Comparison of ENCODE assay signal across 31 cellular contexts in genomic region chr14:24904533-24904932, GRCh38.
DNase-seq lines count a peak whose midpoint lies in the region; ATAC-seq, FAIRE-seq and TF ChIP-seq lines count a peak whose summit lies in the region.
"Had no signal": no experiment of that assay in that cellular context is flagged by ENCODE, and none has a peak within 500 bp of the region (broad histone marks: within the 10 kb centered on the region; RNA-seq: fewer than 3 reads in every experiment).

No MANE protein-coding gene starts in this region.

- no peak for FAIRE-seq in HepG2 (lab: Jason Lieb, UNC)
- FAIRE-seq: A204.1, D721Med had no signal

- WGBS in HepG2 (ENCODE audit: low lambda C conversion rate) = 92% methylated on average over 2 of the region's 2 CpGs
- 100% methylated on average over 2 of the region's 2 CpGs for WGBS in right lobe of liver (ENCODE audit: insufficient coverage, low coverage, low lambda C conversion rate, missing lambda C conversion rate)

- TF ChIP-seq RAD21 in HepG2 (CRISPR knock-in tag; IDR thresholded peaks at IDR 0.05) = no peak

- DNase-seq in HepG2 (ENCODE audit: low spot score) = no peak
- no peak for DNase-seq in right lobe of liver
- no peak for DNase-seq in DMS114 treated with DMSO at 0.1 percent for 48 hours (lab: John Stamatoyannopoulos, UW; ENCODE audit: unreplicated experiment)
- DNase-seq: 8988T; ACHN; AML-193; BE2C; C1 segment of cervical spinal cord; Caco-2; Calu3; CD4-positive, alpha-beta memory T cell; CD4-positive, alpha-beta T cell; CD4-positive, CD25-positive, alpha-beta regulatory T cell; CD8-positive, alpha-beta memory T cell; CD8-positive, alpha-beta T cell; COR-L47; DMS 273 treated with DMSO at 0.1 percent for 48 hours; DMS153; DMS53; DMS79; DMS79 treated with DMSO at 0.1 percent for 48 hours; DND-41; EL had no signal

- H3K4me1 ChIP-seq in HepG2 (ENCODE audit: insufficient read depth, low read length) (peaks cover 25% of the 10 kb centered on the region), right lobe of liver (no peaks in the 10 kb centered on the region), HEK293 (ENCODE audit: control insufficient read depth, insufficient read depth, low read length) (no peaks in the 10 kb centered on the region; the same call in 1 of the 2 replicates)
- H3K4me1 ChIP-seq: BE2C, BLaER1 had no signal

- POLR2A ChIA-PET in HepG2 (lab: Yijun Ruan, JAX) = no interaction called here
- POLR2A ChIA-PET in HEK293 (lab: Yijun Ruan, JAX) = no interaction called here

- no peak overlapping the region for H2AFZ ChIP-seq in HepG2 (ENCODE audit: low read length)

- no TSS peak for BruUV-seq in HepG2 (replicated peaks; lab: Mats Ljungman, UMichigan)

- TF ChIP-seq POLR2A in HepG2 (IDR thresholded peaks at IDR 0.05; ENCODE audit: insufficient read depth in 1 of 2, low read depth in 2 of 2, low read length in 2 of 2) (no peak), right lobe of liver (IDR thresholded peaks at IDR 0.05) (no peak)

- H3K79me2 ChIP-seq in HepG2 (ENCODE audit: insufficient read depth, low read length) = no peaks in the 10 kb centered on the region

- H3K4me2 ChIP-seq in HepG2 (ENCODE audit: low read depth, low read length) = no peak overlapping the region
- H3K4me2 ChIP-seq: A549; BLaER1; BLaER1 treated with 17β-estradiol and CSF1 and Interleukin-3, amounts not matched to agents 10 nM and 100 nM had no signal

- H3K27me3 ChIP-seq in HepG2 (ENCODE audit: control insufficient read depth in 1 of 2, insufficient read depth in 2 of 2, low read length in 2 of 2) = no peaks in the 10 kb centered on the region; a peak in 1 of 5 replicates
- no peaks in the 10 kb centered on the region for H3K27me3 ChIP-seq in right lobe of liver
- H3K27me3 ChIP-seq: BE2C; BLaER1; BLaER1 treated with 17β-estradiol and CSF1 and Interleukin-3, amounts not matched to agents 10 nM and 100 nM had no signal

- H3K27ac ChIP-seq in HepG2 (ENCODE audit: extremely low read length, insufficient read depth, low read length) = no peak overlapping the region
- no peak overlapping the region for H3K27ac ChIP-seq in right lobe of liver
- H3K27ac ChIP-seq in HEK293 (ENCODE audit: extremely low read depth, low read depth, low read length) = no peak overlapping the region
- H3K27ac ChIP-seq: 22Rv1; A549; BLaER1; BLaER1 treated with 17β-estradiol and CSF1 and Interleukin-3, amounts not matched to agents 10 nM and 100 nM; C4-2B had no signal

- TF ChIP-seq CTCF in HepG2 (CRISPR knock-in tag; IDR thresholded peaks at IDR 0.05) (no peak), right lobe of liver (IDR thresholded peaks at IDR 0.05) (no peak), HEK293 (tag by site-specific recombination; IDR thresholded peaks at IDR 0.05) (no peak)

- ATAC-seq in HepG2 (no peak), right lobe of liver (no peak)
- ATAC-seq: A549; CD8-positive, alpha-beta T cell had no signal

- in situ Hi-C loops in HepG2 (cut with HindIII; ENCODE audit: extremely low pct_ligation_motif_present, low pct_unique_long_range_greater_than_20kb) = no loop called here

- no peaks in the 10 kb centered on the region for H3K9me3 ChIP-seq in HepG2 (ENCODE audit: low read length)
- no peaks in the 10 kb centered on the region for H3K9me3 ChIP-seq in right lobe of liver
- no peaks in the 10 kb centered on the region for H3K9me3 ChIP-seq in HEK293 (ENCODE audit: control insufficient read depth, insufficient read depth, low read depth, low read length)
- H3K9me3 ChIP-seq: A549; BE2C; BLaER1; BLaER1 treated with 17β-estradiol and CSF1 and Interleukin-3, amounts not matched to agents 10 nM and 100 nM; Caco-2 had no signal

- no peaks in the 10 kb centered on the region for H3K36me3 ChIP-seq in HepG2 (replicated peaks in 1 of 2; ENCODE audit: control insufficient read depth in 1 of 2, insufficient read depth in 2 of 2, low read length in 2 of 2)
- H3K36me3 ChIP-seq in right lobe of liver = no peaks in the 10 kb centered on the region
- H3K36me3 ChIP-seq in HEK293 (ENCODE audit: control insufficient read depth in 2 of 2, insufficient read depth in 1 of 2, low read length in 2 of 2) = no peaks in the 10 kb centered on the region
- H3K36me3 ChIP-seq: BE2C; BLaER1; BLaER1 treated with 17β-estradiol and CSF1 and Interleukin-3, amounts not matched to agents 10 nM and 100 nM had no signal

- H3K9ac ChIP-seq in HepG2 (ENCODE audit: insufficient read depth, low read depth, low read length) = no peak overlapping the region
- H3K9ac ChIP-seq: BLaER1; BLaER1 treated with 17β-estradiol and CSF1 and Interleukin-3, amounts not matched to agents 10 nM and 100 nM had no signal

- H3K4me3 ChIP-seq in HepG2 (replicated peaks in 1 of 3; ENCODE audit: insufficient read depth in 1 of 3, low read depth in 2 of 3, low read length in 3 of 3) = no peak overlapping the region
- H3K4me3 ChIP-seq in right lobe of liver = no peak overlapping the region
- no peak overlapping the region for H3K4me3 ChIP-seq in HEK293 (ENCODE audit: low read depth, low read length)
- H3K4me3 ChIP-seq: A549; BLaER1; BLaER1 treated with 17β-estradiol and CSF1 and Interleukin-3, amounts not matched to agents 10 nM and 100 nM had no signal

- CTCF ChIA-PET in HepG2 (lab: Yijun Ruan, JAX; ENCODE audit: low intra/inter-chr PET ratio, low total read pairs) (no interaction called here), HEK293 (lab: Yijun Ruan, JAX) (interaction anchor here (0.6 kb wide), 1 partner anchor 448 kb away, joined by 3 read pairs; no protein-coding TSS in a partner anchor)

- intact Hi-C loops in HepG2 (cut with micrococcal nuclease; ENCODE audit: unreplicated experiment) = no loop called here
- intact Hi-C loops in right lobe of liver (cut with DNase I) = no loop called here

- H4K20me1 ChIP-seq in HepG2 (ENCODE audit: insufficient read depth, low read length) = no peaks in the 10 kb centered on the region
- H4K20me1 ChIP-seq: BLaER1; BLaER1 treated with 17β-estradiol and CSF1 and Interleukin-3, amounts not matched to agents 10 nM and 100 nM had no signal

- no peak for TF ChIP-seq EP300 in HepG2 (IDR thresholded peaks at IDR 0.05; ENCODE audit: low read depth in 2 of 2, low read length in 2 of 2)
- no peak for TF ChIP-seq EP300 in HepG2 (CRISPR knock-in tag; IDR thresholded peaks at IDR 0.05; ENCODE audit: borderline replicate concordance)

TF ChIP-seq in HepG2, 621 proteins besides CTCF, POLR2A, EP300 and RAD21 (continues in another document):
- peak; percentile 18; the same call in 1 of the 2 replicates for TF ChIP-seq ZNF644 (CRISPR knock-in tag; IDR thresholded peaks at IDR 0.05; ENCODE audit: low read depth)
- TF ChIP-seq GATAD2A (CRISPR knock-in tag; IDR thresholded peaks at IDR 0.05) = 0 out of 2 replicates have a peak, but pooled peaks have one; percentile 13
- TF ChIP-seq, protein P1, sequence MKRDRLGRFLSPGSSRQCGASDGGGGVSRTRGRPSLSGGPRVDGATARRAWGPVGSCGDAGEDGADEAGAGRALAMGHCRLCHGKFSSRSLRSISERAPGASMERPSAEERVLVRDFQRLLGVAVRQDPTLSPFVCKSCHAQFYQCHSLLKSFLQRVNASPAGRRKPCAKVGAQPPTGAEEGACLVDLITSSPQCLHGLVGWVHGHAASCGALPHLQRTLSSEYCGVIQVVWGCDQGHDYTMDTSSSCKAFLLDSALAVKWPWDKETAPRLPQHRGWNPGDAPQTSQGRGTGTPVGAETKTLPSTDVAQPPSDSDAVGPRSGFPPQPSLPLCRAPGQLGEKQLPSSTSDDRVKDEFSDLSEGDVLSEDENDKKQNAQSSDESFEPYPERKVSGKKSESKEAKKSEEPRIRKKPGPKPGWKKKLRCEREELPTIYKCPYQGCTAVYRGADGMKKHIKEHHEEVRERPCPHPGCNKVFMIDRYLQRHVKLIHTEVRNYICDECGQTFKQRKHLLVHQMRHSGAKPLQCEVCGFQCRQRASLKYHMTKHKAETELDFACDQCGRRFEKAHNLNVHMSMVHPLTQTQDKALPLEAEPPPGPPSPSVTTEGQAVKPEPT (CRISPR knock-in tag; IDR thresholded peaks at IDR 0.05; ENCODE audit: low read depth) = no peak

TF ChIP-seq in HEK293, 187 proteins besides CTCF, POLR2A, EP300 and RAD21:
- TF ChIP-seq ZNF548 (tag by site-specific recombination; IDR thresholded peaks at IDR 0.05) = peak; percentile 75
- TF ChIP-seq ZBTB20 (tag by site-specific recombination; IDR thresholded peaks at IDR 0.05) = no peak
